Comparison of ENCODE assay signal across 1 cellular context in genomic region chr5:95707534-95708188, GRCh38.
TF ChIP-seq lines count a peak whose summit lies in the region.
"Not testable (repeated sequence)": the region's sequence is repeated elsewhere in the genome, so short reads cannot be mapped to it uniquely, and the experiment has no call there.

No MANE protein-coding gene starts in this region.

TF ChIP-seq in K562, 482 proteins besides CTCF, POLR2A, EP300 and RAD21 (continued from another document and continues in another):
- peak; percentile 87 for TF ChIP-seq ZNF398 (CRISPR knock-in tag; IDR thresholded peaks at IDR 0.05)
- peak; percentile 100 for TF ChIP-seq ZNF592 (IDR thresholded peaks at IDR 0.05)
- TF ChIP-seq CBFA2T3 (IDR thresholded peaks at IDR 0.05): peak; percentile 56
- peak; percentile 56 for TF ChIP-seq CBFA2T2 (conservative IDR thresholded peaks at IDR 0.05)
- peak; percentile 96 for TF ChIP-seq MEF2D (tag; conservative IDR thresholded peaks at IDR 0.05; ENCODE audit: low read depth)
- peak; percentile 37; the same call in 1 of the 2 replicates for TF ChIP-seq JUNB (CRISPR knock-in tag; conservative IDR thresholded peaks at IDR 0.05)
- TF ChIP-seq ZNF639 (CRISPR knock-in tag; conservative IDR thresholded peaks at IDR 0.05 in 1 of 2, IDR thresholded peaks at IDR 0.05 in 1 of 2): peak in 1 of 2 experiments; percentile 97; a peak in 2 of 4 replicates
- TF ChIP-seq CXXC5 (CRISPR knock-in tag; IDR thresholded peaks at IDR 0.05): peak; percentile 98
- TF ChIP-seq ZNF644 (tag; IDR thresholded peaks at IDR 0.05; ENCODE audit: low read depth): peak; percentile 97
- TF ChIP-seq ZNF324 (CRISPR knock-in tag; IDR thresholded peaks at IDR 0.05): peak; percentile 72
- TF ChIP-seq THAP7 (CRISPR knock-in tag; IDR thresholded peaks at IDR 0.05): peak; percentile 57; the same call in 1 of the 2 replicates
- peak; percentile 95; the same call in 1 of the 2 replicates for TF ChIP-seq ARID3B (CRISPR knock-in tag; IDR thresholded peaks at IDR 0.05; ENCODE audit: borderline replicate concordance)
- peak; percentile 89 for TF ChIP-seq NFXL1 (CRISPR knock-in tag; IDR thresholded peaks at IDR 0.05)
- TF ChIP-seq TCF15 (CRISPR knock-in tag; IDR thresholded peaks at IDR 0.05): peak; percentile 95
- peak; percentile 34; the same call in 1 of the 2 replicates for TF ChIP-seq POLR2H (tag; IDR thresholded peaks at IDR 0.05; ENCODE audit: low read depth)
- TF ChIP-seq IFI16 (CRISPR knock-in tag; IDR thresholded peaks at IDR 0.05): peak; percentile 92
- TF ChIP-seq GATAD2A (IDR thresholded peaks at IDR 0.05): peak; percentile 97
- not testable (repeated sequence) for TF ChIP-seq NR2C1 (IDR thresholded peaks at IDR 0.05)
- peak; percentile 94 for TF ChIP-seq NR2C1 (tag; IDR thresholded peaks at IDR 0.05)
- peak; percentile 94 for TF ChIP-seq ZNF165 (CRISPR knock-in tag; IDR thresholded peaks at IDR 0.05; ENCODE audit: borderline replicate concordance)
- peak; percentile 82; the same call in 1 of the 2 replicates for TF ChIP-seq ZNF212 (CRISPR knock-in tag; IDR thresholded peaks at IDR 0.05)
- peak; percentile 88; the same call in 1 of the 2 replicates for TF ChIP-seq RHOXF2B (CRISPR knock-in tag; conservative IDR thresholded peaks at IDR 0.05)
- TF ChIP-seq PATZ1 (CRISPR knock-in tag; IDR thresholded peaks at IDR 0.05; ENCODE audit: borderline replicate concordance): peak; percentile 88
- peak; percentile 89; the same call in 1 of the 2 replicates for TF ChIP-seq DIDO1 (tag; IDR thresholded peaks at IDR 0.05; ENCODE audit: low read depth)
- TF ChIP-seq IRF9 (tag; IDR thresholded peaks at IDR 0.05): peak; percentile 96
- peak; percentile 50 for TF ChIP-seq VEZF1 (CRISPR knock-in tag; IDR thresholded peaks at IDR 0.05)
- peak; percentile 95 for TF ChIP-seq ZNF449 (CRISPR knock-in tag; IDR thresholded peaks at IDR 0.05)
- peak; percentile 96 for TF ChIP-seq ZNF197 (CRISPR knock-in tag; IDR thresholded peaks at IDR 0.05; ENCODE audit: low read depth)
- TF ChIP-seq ZNF764 (CRISPR knock-in tag; IDR thresholded peaks at IDR 0.05; ENCODE audit: low read depth): peak; percentile 14; the same call in 1 of the 2 replicates
- peak; percentile 87 for TF ChIP-seq ZNF589 (CRISPR knock-in tag; IDR thresholded peaks at IDR 0.05; ENCODE audit: low read depth)
- TF ChIP-seq ZNF79 (CRISPR knock-in tag; IDR thresholded peaks at IDR 0.05; ENCODE audit: low read depth): peak; percentile 94
- 0 out of 2 replicates have a peak, but pooled peaks have one; percentile 77 for TF ChIP-seq HMG20A (CRISPR knock-in tag; conservative IDR thresholded peaks at IDR 0.05)
- TF ChIP-seq ZNF583 (CRISPR knock-in tag; IDR thresholded peaks at IDR 0.05): peak; percentile 99
- peak; percentile 93 for TF ChIP-seq HBP1 (CRISPR knock-in tag; IDR thresholded peaks at IDR 0.05)
- peak; percentile 99 for TF ChIP-seq ZBTB9 (CRISPR knock-in tag; IDR thresholded peaks at IDR 0.05)
- peak; percentile 77; the same call in 1 of the 2 replicates for TF ChIP-seq ZNF280B (CRISPR knock-in tag; IDR thresholded peaks at IDR 0.05)
